In genomic region chr21:32977216-32977615, GRCh38 we compare ENCODE assay signal across 19 cellular contexts. TPM values are rescaled to one million over a fixed set of nuclear protein-coding genes. Genes with fewer than 3 reads are reported as not detected.
DNase-seq lines count a peak whose midpoint lies in the region; TF ChIP-seq lines count a peak whose summit lies in the region.
"Had no signal": no experiment of that assay in that cellular context is flagged by ENCODE, and none has a peak within 500 bp of the region (broad histone marks: within the 10 kb centered on the region; RNA-seq: fewer than 3 reads in every experiment).

No MANE protein-coding gene starts in this region.

- peaks cover 25% of the 10 kb centered on the region for H3K27me3 ChIP-seq in osteoblast (ENCODE audit: insufficient read depth, low read length)
- no peaks in the 10 kb centered on the region for H3K27me3 ChIP-seq in ovary

- H3K9me3 Mint-ChIP-seq in activated CD4-positive, alpha-beta T cell treated with anti-CD3 and anti-CD28 coated beads, Interleukin-2, amount 10 ng/mL, durations not matched to agents 24 days and 14 days = no peaks in the 10 kb centered on the region

- no peak for TF ChIP-seq EP300 in ovary (IDR thresholded peaks at IDR 0.05)

- H3K4me1 Mint-ChIP-seq in activated CD4-positive, alpha-beta T cell treated with anti-CD3 and anti-CD28 coated beads, Interleukin-2, amount 10 ng/mL, durations not matched to agents 24 days and 14 days = no peaks in the 10 kb centered on the region

- H3K27ac Mint-ChIP-seq in activated CD4-positive, alpha-beta T cell treated with anti-CD3 and anti-CD28 coated beads, Interleukin-2, amount 10 ng/mL, durations not matched to agents 24 days and 14 days = no peak overlapping the region

- no peaks in the 10 kb centered on the region for H3K9me3 ChIP-seq in osteoblast (ENCODE audit: low read depth, low read length)
- no peaks in the 10 kb centered on the region for H3K9me3 ChIP-seq in ovary
- H3K9me3 ChIP-seq: HAP-1 had no signal

- H3K27me3 Mint-ChIP-seq in activated CD4-positive, alpha-beta T cell treated with anti-CD3 and anti-CD28 coated beads, Interleukin-2, amount 10 ng/mL, durations not matched to agents 24 days and 14 days = peaks cover 13% of the 10 kb centered on the region

- H3K36me3 ChIP-seq in osteoblast (ENCODE audit: insufficient read depth, low read length) = no peaks in the 10 kb centered on the region
- no peaks in the 10 kb centered on the region for H3K36me3 ChIP-seq in ovary
- H3K36me3 ChIP-seq: HAP-1 had no signal

- no peak overlapping the region for H2AFZ ChIP-seq in osteoblast (ENCODE audit: low read length)

- H3K4me3 ChIP-seq in osteoblast (ENCODE audit: insufficient read depth, low read length) (no peak overlapping the region), ovary (no peak overlapping the region)
- H3K4me3 ChIP-seq: HAP-1 had no signal

- DNase-seq in anterior cingulate cortex (lab: John Stamatoyannopoulos, UW) = peak in 44 of 58 donors; percentile 9 to 79 (median 42)
- DNase-seq in hypothalamus (lab: John Stamatoyannopoulos, UW) = peak in 27 of 51 donors; percentile 4 to 71 (median 41)
- DNase-seq in osteoblast (ENCODE audit: insufficient read length, low spot score, missing footprints) = peak; percentile 19
- no peak for DNase-seq in cerebellar cortex (ENCODE audit: low spot score)
- no peak for DNase-seq in activated CD4-positive, alpha-beta T cell treated with anti-CD3 and anti-CD28 coated beads, Interleukin-2, amount 10 ng/mL, durations not matched to agents 24 days and 14 days
- DNase-seq in ovary = no peak
- DNase-seq in DMS153 (lab: John Stamatoyannopoulos, UW) = no peak
- DNase-seq: COR-L47, DMS53, Kasumi-1, NCI-H1105 treated with DMSO at 0.1 percent for 48 hours, NCI-H1930, NCI-H2171, NCI-H82 had no signal

- no peak overlapping the region for H3K4me2 ChIP-seq in osteoblast (ENCODE audit: insufficient read depth, low read length)

- H3K4me1 ChIP-seq in osteoblast (ENCODE audit: insufficient read depth, low read length) = no peaks in the 10 kb centered on the region
- no peaks in the 10 kb centered on the region for H3K4me1 ChIP-seq in ovary (ENCODE audit: insufficient read depth)
- H3K4me1 ChIP-seq: HAP-1 had no signal

- 66 to 74% (median 68%) methylated on average over 5 of the region's 5 CpGs for WGBS in ovary, 3 donors

- no peak for TF ChIP-seq CTCF in osteoblast (IDR thresholded peaks at IDR 0.05; ENCODE audit: extremely low read depth, low read depth, low read length)
- TF ChIP-seq CTCF in ovary (IDR thresholded peaks at IDR 0.05) = no peak

- intact Hi-C loops in activated CD4-positive, alpha-beta T cell treated with anti-CD3 and anti-CD28 coated beads, Interleukin-2, amount 10 ng/mL, durations not matched to agents 24 days and 14 days (cut with micrococcal nuclease) = no loop called here
- intact Hi-C loops in ovary (cut with DNase I) = no loop called here

- no peak overlapping the region for H3K4me3 Mint-ChIP-seq in activated CD4-positive, alpha-beta T cell treated with anti-CD3 and anti-CD28 coated beads, Interleukin-2, amount 10 ng/mL, durations not matched to agents 24 days and 14 days

- TF ChIP-seq POLR2A in ovary (IDR thresholded peaks at IDR 0.05) = no peak

- no peak overlapping the region for H3K27ac ChIP-seq in osteoblast (ENCODE audit: low read depth, low read length)
- H3K27ac ChIP-seq in ovary = no peak overlapping the region
- H3K27ac ChIP-seq: C4-2B had no signal

- no peaks in the 10 kb centered on the region for H3K36me3 Mint-ChIP-seq in activated CD4-positive, alpha-beta T cell treated with anti-CD3 and anti-CD28 coated beads, Interleukin-2, amount 10 ng/mL, durations not matched to agents 24 days and 14 days (ENCODE audit: low read depth)

- H3K79me2 ChIP-seq in osteoblast (ENCODE audit: insufficient read depth, low read length) = no peaks in the 10 kb centered on the region

- no peaks in the 10 kb centered on the region for H4K20me1 ChIP-seq in osteoblast (ENCODE audit: insufficient read depth, low read length)

RNA-seq across cellular contexts. Expression of gene OLIG2, which starts 48.5 kb away (rescaled TPM):
- total RNA-seq in osteoblast (not detected in 2 replicates), ovary (not detected)
- not detected in 2 replicates for total RNA-seq in activated CD4-positive, alpha-beta T cell treated with anti-CD3 and anti-CD28 coated beads, Interleukin-2, amount 10 ng/mL, durations not matched to agents 24 days and 14 days
- not detected for polyA plus RNA-seq in ovary
- total RNA-seq: NCI-H460, Right ventricle myocardium inferior had no signal
- polyA plus RNA-seq: AG04450 had no signal

Comparison
In these comparisons a context has a peak if more than half of its experiments do, and no peak if none do; other contexts are left out.
1. DNase-seq: peak in anterior cingulate cortex (44 of 58), hypothalamus (27 of 51) and osteoblast (single experiment); none in cerebellar cortex (single experiment), activated CD4-positive, alpha-beta T cell treated with anti-CD3 and anti-CD28 coated beads, Interleukin-2, amount 10 ng/mL, durations not matched to agents 24 days and 14 days (single experiment), ovary (0 of 5) and DMS153 (single experiment).